In the genomic region with DNA sequence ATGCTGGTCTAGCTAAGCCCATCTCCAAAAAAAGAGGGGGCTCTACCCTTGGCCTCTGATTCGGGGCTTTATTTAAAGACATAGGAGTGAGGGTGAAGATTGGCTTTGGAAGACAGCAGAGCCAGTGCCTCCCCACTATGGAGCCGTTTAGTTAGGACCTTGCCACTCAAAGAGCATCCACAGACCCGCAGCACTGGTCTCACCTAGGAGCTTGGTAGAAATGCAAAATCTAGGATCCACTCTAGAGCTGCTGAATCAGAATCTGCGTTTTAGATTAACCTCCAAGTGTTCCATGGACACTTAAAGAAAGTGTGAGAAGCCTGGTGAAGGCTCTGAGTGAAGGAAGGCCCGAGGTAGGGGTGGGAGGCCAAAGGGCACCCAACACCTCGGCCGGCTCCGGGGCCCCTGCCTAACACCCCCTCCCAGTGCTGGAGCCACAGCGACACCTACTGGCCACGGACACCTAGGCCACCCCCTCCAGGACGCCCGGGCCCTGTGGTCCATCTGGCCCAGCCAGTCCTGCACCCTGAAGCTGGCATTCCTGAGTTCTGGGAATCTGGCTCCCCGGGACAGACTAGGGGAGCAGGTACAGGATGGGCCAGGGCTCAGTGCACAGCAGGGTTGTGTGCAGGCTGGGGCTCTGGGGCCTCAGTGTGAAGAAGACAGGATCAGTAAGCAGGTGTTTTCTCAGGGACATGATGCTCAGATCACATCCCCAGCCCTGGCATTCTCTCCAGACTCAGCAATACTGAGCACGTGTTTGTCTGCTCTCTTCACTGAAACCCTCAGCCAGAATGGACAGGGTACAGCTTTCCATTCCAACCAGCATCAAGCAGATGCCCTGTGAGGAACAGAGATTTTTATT, we compare ENCODE assay signal across 1 cellular context.
A peak's percentile ranks its signal among the peaks of the same experiment; 100 is the strongest.
TF ChIP-seq lines count a peak whose summit lies in the region.

No MANE protein-coding gene starts in this region.

TF ChIP-seq in HEK293, 187 proteins besides CTCF, POLR2A, EP300 and RAD21 (continued from another document):
- TF ChIP-seq, protein P1, sequence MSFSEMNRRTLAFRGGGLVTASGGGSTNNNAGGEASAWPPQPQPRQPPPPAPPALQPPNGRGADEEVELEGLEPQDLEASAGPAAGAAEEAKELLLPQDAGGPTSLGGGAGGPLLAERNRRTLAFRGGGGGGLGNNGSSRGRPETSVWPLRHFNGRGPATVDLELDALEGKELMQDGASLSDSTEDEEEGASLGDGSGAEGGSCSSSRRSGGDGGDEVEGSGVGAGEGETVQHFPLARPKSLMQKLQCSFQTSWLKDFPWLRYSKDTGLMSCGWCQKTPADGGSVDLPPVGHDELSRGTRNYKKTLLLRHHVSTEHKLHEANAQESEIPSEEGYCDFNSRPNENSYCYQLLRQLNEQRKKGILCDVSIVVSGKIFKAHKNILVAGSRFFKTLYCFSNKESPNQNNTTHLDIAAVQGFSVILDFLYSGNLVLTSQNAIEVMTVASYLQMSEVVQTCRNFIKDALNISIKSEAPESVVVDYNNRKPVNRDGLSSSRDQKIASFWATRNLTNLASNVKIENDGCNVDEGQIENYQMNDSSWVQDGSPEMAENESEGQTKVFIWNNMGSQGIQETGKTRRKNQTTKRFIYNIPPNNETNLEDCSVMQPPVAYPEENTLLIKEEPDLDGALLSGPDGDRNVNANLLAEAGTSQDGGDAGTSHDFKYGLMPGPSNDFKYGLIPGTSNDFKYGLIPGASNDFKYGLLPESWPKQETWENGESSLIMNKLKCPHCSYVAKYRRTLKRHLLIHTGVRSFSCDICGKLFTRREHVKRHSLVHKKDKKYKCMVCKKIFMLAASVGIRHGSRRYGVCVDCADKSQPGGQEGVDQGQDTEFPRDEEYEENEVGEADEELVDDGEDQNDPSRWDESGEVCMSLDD (tag by site-specific recombination; IDR thresholded peaks at IDR 0.05): no peak
- TF ChIP-seq ZNF600 (tag by site-specific recombination; IDR thresholded peaks at IDR 0.05): 0 out of 2 replicates have a peak, but pooled peaks have one; percentile 30
- TF ChIP-seq, protein P2, sequence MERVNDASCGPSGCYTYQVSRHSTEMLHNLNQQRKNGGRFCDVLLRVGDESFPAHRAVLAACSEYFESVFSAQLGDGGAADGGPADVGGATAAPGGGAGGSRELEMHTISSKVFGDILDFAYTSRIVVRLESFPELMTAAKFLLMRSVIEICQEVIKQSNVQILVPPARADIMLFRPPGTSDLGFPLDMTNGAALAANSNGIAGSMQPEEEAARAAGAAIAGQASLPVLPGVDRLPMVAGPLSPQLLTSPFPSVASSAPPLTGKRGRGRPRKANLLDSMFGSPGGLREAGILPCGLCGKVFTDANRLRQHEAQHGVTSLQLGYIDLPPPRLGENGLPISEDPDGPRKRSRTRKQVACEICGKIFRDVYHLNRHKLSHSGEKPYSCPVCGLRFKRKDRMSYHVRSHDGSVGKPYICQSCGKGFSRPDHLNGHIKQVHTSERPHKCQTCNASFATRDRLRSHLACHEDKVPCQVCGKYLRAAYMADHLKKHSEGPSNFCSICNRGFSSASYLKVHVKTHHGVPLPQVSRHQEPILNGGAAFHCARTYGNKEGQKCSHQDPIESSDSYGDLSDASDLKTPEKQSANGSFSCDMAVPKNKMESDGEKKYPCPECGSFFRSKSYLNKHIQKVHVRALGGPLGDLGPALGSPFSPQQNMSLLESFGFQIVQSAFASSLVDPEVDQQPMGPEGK (tag by site-specific recombination; IDR thresholded peaks at IDR 0.05): peak; percentile 85
- no peak for TF ChIP-seq ZNF335 (tag by site-specific recombination; conservative IDR thresholded peaks at IDR 0.05)
